In the genomic region with DNA sequence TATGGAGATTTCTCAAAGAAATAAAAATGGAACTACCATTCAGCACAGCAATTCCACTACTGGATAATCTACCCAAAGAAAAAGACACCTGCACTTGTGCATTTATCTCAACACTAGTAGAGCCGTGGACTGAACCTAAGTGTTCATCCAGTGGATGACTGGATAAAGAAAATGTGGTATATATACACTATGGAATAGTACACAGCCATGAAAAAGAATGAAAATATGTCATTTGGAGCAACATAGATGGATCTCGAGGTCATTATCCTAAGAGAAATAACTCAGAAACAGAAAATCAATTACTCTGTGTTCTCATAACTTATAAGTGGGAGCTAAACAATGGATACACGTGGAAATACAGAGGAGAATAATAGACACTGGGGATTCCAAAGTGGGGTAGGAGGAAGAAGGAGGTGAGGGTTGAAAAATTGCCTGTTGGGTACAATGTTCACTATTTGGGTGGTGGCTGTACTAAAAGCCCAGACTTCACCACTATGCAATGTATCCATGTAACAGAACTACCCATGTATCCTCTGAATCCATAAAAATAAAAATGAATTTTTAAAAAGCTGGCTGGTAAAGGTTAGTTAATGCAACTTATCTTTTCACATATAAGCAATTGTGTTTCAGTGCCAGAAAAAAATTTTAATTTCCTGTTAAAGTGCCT, we compare ENCODE assay signal across 33 cellular contexts.
"Had no signal": no experiment of that assay in that cellular context is flagged by ENCODE, and none has a peak within 500 bp of the region (broad histone marks: within the 10 kb centered on the region; RNA-seq: fewer than 3 reads in every experiment).

No MANE protein-coding gene starts in this region.

- H3K36me3 ChIP-seq: ascending aorta, cardiac muscle cell, WERI-Rb-1 had no signal

- H3K27ac ChIP-seq: ascending aorta, cardiac muscle cell, WERI-Rb-1 had no signal

- H3K27me3 ChIP-seq: ascending aorta, cardiac muscle cell had no signal

- H3K4me3 ChIP-seq: ascending aorta, cardiac muscle cell had no signal

- DNase-seq: activated CD4-positive, alpha-beta memory T cell treated with anti-CD3 and anti-CD28 coated beads, Interleukin-2, amount 10 ng/mL, durations not matched to agents 7 days and 5 days; activated CD4-positive, alpha-beta T cell treated with anti-CD3 and anti-CD28 coated beads for 1 hour; activated CD4-positive, alpha-beta T cell treated with anti-CD3 and anti-CD28 coated beads for 36 hours; activated CD4-positive, alpha-beta T cell treated with anti-CD3 and anti-CD28 coated beads for 48 hours; activated CD4-positive, alpha-beta T cell treated with anti-CD3 and anti-CD28 coated beads, Interleukin-2, amount 10 ng/mL, durations not matched to agents 7 days and 5 days; activated CD4-positive, alpha-beta T cell treated with anti-CD3 and anti-CD28 coated beads, Interleukin-2, amount 50 U/mL, for 48 hours; activated CD4-positive, CD25-positive, alpha-beta regulatory T cell; activated CD8-positive, alpha-beta memory T cell treated with anti-CD3 and anti-CD28 coated beads for 24 hours; activated CD8-positive, alpha-beta memory T cell treated with anti-CD3 and anti-CD28 coated beads, Interleukin-2, amount 10 ng/mL, durations not matched to agents 7 days and 5 days; activated CD8-positive, alpha-beta memory T cell treated with anti-CD3 and anti-CD28 coated beads, Interleukin-2, amount 50 U/mL, for 48 hours; activated CD8-positive, alpha-beta T cell treated with anti-CD3 and anti-CD28 coated beads, Interleukin-2, amount 10 ng/mL, durations not matched to agents 7 days and 5 days; activated effector memory CD4-positive, alpha-beta T cell treated with Interleukin-2 at 50 U/mL for 16 hours; activated gamma-delta T cell; activated naive CD4-positive, alpha-beta T cell treated with anti-CD3 and anti-CD28 coated beads, Interleukin-2, amount 10 ng/mL, durations not matched to agents 7 days and 5 days; activated naive CD4-positive, alpha-beta T cell treated with Interleukin-2 at 50 U/mL for 16 hours; activated naive CD8-positive, alpha-beta T cell treated with anti-CD3 and anti-CD28 coated beads, Interleukin-2, amount 10 ng/mL, durations not matched to agents 7 days and 5 days; activated naive CD8-positive, alpha-beta T cell treated with anti-CD3 and anti-CD28 coated beads, Interleukin-2, amount 50 U/mL, for 24 hours; activated T-cell treated with anti-CD3 and anti-CD28 coated beads, Interleukin-2, amount 50 U/mL, for 1 hour; activated T-cell treated with anti-CD3 and anti-CD28 coated beads, Interleukin-2, amount 50 U/mL, for 48 hours; amygdala; anterior cingulate cortex; caudate nucleus; cerebellar nuclear complex; T-helper 1 cell; T-helper 2 cell; T-helper 9 cell; WERI-Rb-1 had no signal

- FAIRE-seq: bronchial epithelial cell, TTC549 had no signal

- H3K4me1 ChIP-seq: ascending aorta had no signal

- ATAC-seq: activated CD4-positive, alpha-beta T cell treated with anti-CD3 and anti-CD28 coated beads for 36 hours; activated CD4-positive, CD25-positive, alpha-beta regulatory T cell treated with anti-CD3 and anti-CD28 coated beads, Interleukin-2, amount 50 U/mL, for 24 hours; activated CD8-positive, alpha-beta memory T cell treated with anti-CD3 and anti-CD28 coated beads, Interleukin-2, amount 10 ng/mL, durations not matched to agents 7 days and 5 days; activated CD8-positive, alpha-beta T cell treated with anti-CD3 and anti-CD28 coated beads, Interleukin-2, amount 10 ng/mL, durations not matched to agents 7 days and 5 days; activated naive CD8-positive, alpha-beta T cell treated with anti-CD3 and anti-CD28 coated beads, Interleukin-2, amount 50 U/mL, for 24 hours; WTC11 had no signal
